In the genomic region with DNA sequence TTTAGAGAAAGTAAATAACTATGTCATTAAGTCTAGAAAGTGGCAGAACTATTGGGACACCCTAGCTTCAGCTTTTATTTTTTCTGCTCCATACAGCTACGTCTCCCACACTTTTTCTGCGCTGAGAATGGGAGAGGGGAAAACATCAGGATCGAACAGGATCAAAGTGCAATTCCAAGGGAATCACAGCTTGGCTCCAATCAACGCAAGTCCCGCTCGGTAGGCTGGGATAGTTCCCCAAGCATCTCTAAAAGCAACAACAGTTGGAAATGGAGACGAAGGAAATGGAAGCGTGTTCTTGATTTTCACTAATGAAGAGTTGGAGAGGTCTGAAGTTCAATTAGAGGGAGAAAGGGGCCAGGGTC, we compare ENCODE assay signal across 7 cellular contexts. TPM values are rescaled to one million over a fixed set of nuclear protein-coding genes. Genes with fewer than 3 reads are reported as not detected.
DNase-seq lines count a peak whose midpoint lies in the region; ATAC-seq lines count a peak whose summit lies in the region.

No MANE protein-coding gene starts in this region.

- H3K4me1 ChIP-seq in iPS-18a (ENCODE audit: control insufficient read depth, low read depth, low read length): no peaks in the 10 kb centered on the region

- no peaks in the 10 kb centered on the region for H3K27me3 Mint-ChIP-seq in stimulated activated naive CD8-positive, alpha-beta T cell treated with anti-CD3 and anti-CD28 coated beads, Interleukin-15, amount 100 ng/mL, for 72 hours

- H3K4me3 ChIP-seq in iPS-18a (ENCODE audit: low read length): peak overlapping the region; percentile 88

- H3K27ac ChIP-seq in iPS-18a (ENCODE audit: low read length): peak overlapping the region; percentile 61

- H3K36me3 Mint-ChIP-seq in activated naive CD4-positive, alpha-beta T cell treated with anti-CD3 and anti-CD28 coated beads, Interleukin-2, amount 50 U/mL, for 72 hours: peaks cover 7 to 8% of the 10 kb centered on the region in 2 donors

- no peaks in the 10 kb centered on the region for H3K36me3 ChIP-seq in iPS-18a (ENCODE audit: control insufficient read depth, low read depth, low read length)

- peaks cover 21% of the 10 kb centered on the region for H3K4me1 Mint-ChIP-seq in stimulated activated naive CD8-positive, alpha-beta T cell treated with anti-CD3 and anti-CD28 coated beads, Interleukin-15, amount 100 ng/mL, for 72 hours

- H3K9ac ChIP-seq in iPS-18a (ENCODE audit: low read length): peak overlapping the region; percentile 86

- H3K27me3 ChIP-seq in iPS-18a (ENCODE audit: control insufficient read depth, insufficient read depth, low read length): no peaks in the 10 kb centered on the region

- no peaks in the 10 kb centered on the region for H3K9me3 ChIP-seq in iPS-18a (ENCODE audit: control insufficient read depth, low read depth, low read length)

- ATAC-seq in HG02840 (IDR thresholded peaks at IDR 0.05; ENCODE audit: low FRiP score, unreplicated experiment): peak; percentile 8
- no peak for ATAC-seq in activated naive CD4-positive, alpha-beta T cell treated with anti-CD3 and anti-CD28 coated beads, Interleukin-2, amount 50 U/mL, for 72 hours
- ATAC-seq in stimulated activated naive CD8-positive, alpha-beta T cell treated with anti-CD3 and anti-CD28 coated beads, Interleukin-15, amount 100 ng/mL, for 72 hours: peak; percentile 34
- ATAC-seq in GM19467 (IDR thresholded peaks at IDR 0.05; ENCODE audit: unreplicated experiment): no peak

- H3K9me3 Mint-ChIP-seq in activated naive CD4-positive, alpha-beta T cell treated with anti-CD3 and anti-CD28 coated beads, Interleukin-2, amount 50 U/mL, for 72 hours: no peaks in the 10 kb centered on the region
- no peaks in the 10 kb centered on the region for H3K9me3 Mint-ChIP-seq in stimulated activated naive CD8-positive, alpha-beta T cell treated with anti-CD3 and anti-CD28 coated beads, Interleukin-15, amount 100 ng/mL, for 72 hours

- H3K27ac Mint-ChIP-seq in activated naive CD4-positive, alpha-beta T cell treated with anti-CD3 and anti-CD28 coated beads, Interleukin-2, amount 50 U/mL, for 72 hours: peak overlapping the region; percentile 96 to 98
- H3K27ac Mint-ChIP-seq in stimulated activated naive CD8-positive, alpha-beta T cell treated with anti-CD3 and anti-CD28 coated beads, Interleukin-15, amount 100 ng/mL, for 72 hours: peak overlapping the region; percentile 95 to 99

- DNase-seq in activated naive CD4-positive, alpha-beta T cell treated with anti-CD3 and anti-CD28 coated beads, Interleukin-2, amount 50 U/mL, for 72 hours (ENCODE audit: low spot score in 2 of 2): no peak
- no peak for DNase-seq in stimulated activated naive CD8-positive, alpha-beta T cell treated with anti-CD3 and anti-CD28 coated beads, Interleukin-15, amount 100 ng/mL, for 72 hours
- DNase-seq in NCI-H2029 treated with DMSO at 0.1 percent for 48 hours (lab: John Stamatoyannopoulos, UW) (no peak), SKM-1 (lab: John Stamatoyannopoulos, UW; ENCODE audit: unreplicated experiment) (no peak)

- H3K4me3 Mint-ChIP-seq in stimulated activated naive CD8-positive, alpha-beta T cell treated with anti-CD3 and anti-CD28 coated beads, Interleukin-15, amount 100 ng/mL, for 72 hours: peak overlapping the region; percentile 93 to 96

RNA-seq across cellular contexts. Expression of gene HMGCL, which starts 0.5 kb away (rescaled TPM):
- total RNA-seq in activated naive CD4-positive, alpha-beta T cell treated with anti-CD3 and anti-CD28 coated beads, Interleukin-2, amount 50 U/mL, for 72 hours: 10 to 100 TPM; 29.0 to 45.3 TPM

RNA-seq across cellular contexts. Expression of gene GALE, which starts 24.1 kb away (rescaled TPM):
- total RNA-seq in activated naive CD4-positive, alpha-beta T cell treated with anti-CD3 and anti-CD28 coated beads, Interleukin-2, amount 50 U/mL, for 72 hours: 10 to 100 TPM; 43.6 to 53.2 TPM

RNA-seq across cellular contexts. Expression of gene LYPLA2, which starts 33.7 kb away (rescaled TPM):
- 10 to 100 TPM; 73.6 to 78.1 TPM for total RNA-seq in activated naive CD4-positive, alpha-beta T cell treated with anti-CD3 and anti-CD28 coated beads, Interleukin-2, amount 50 U/mL, for 72 hours

RNA-seq across cellular contexts. Expression of gene FUCA1, which starts 43.4 kb away (rescaled TPM):
- 1 to 10 TPM; 4.3 to 6.4 TPM for total RNA-seq in activated naive CD4-positive, alpha-beta T cell treated with anti-CD3 and anti-CD28 coated beads, Interleukin-2, amount 50 U/mL, for 72 hours

RNA-seq across cellular contexts. Expression of gene PITHD1, which starts 46.5 kb away (rescaled TPM):
- total RNA-seq in activated naive CD4-positive, alpha-beta T cell treated with anti-CD3 and anti-CD28 coated beads, Interleukin-2, amount 50 U/mL, for 72 hours: 10 to 100 TPM; 68.6 to 94.7 TPM

Comparison
In these comparisons a context has a peak if more than half of its experiments do, and no peak if none do; other contexts are left out.
1. ATAC-seq: peak in HG02840 (single experiment) and stimulated activated naive CD8-positive, alpha-beta T cell treated with anti-CD3 and anti-CD28 coated beads, Interleukin-15, amount 100 ng/mL, for 72 hours (single experiment); none in activated naive CD4-positive, alpha-beta T cell treated with anti-CD3 and anti-CD28 coated beads, Interleukin-2, amount 50 U/mL, for 72 hours (0 of 2) and GM19467 (single experiment).